In the genomic region with DNA sequence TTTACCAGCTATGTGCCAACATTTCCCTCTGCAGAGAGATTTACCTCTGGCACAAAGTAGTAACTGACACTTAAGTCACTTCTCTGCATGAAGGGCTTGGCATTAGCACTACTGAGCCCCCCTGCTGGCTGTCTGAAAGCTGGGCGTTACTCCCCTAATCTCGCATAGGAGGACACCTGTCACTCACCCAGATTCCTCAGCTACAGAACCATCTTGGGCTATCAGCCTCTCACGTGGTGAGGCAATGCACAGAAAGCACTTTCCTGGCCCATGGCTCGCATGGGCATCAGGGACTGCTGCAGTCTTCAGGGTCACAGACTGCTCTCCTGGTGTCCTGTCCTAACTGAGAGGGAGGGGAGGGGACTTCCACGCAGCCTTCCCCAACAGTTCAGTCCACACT, we compare ENCODE assay signal across 15 cellular contexts. TPM values are rescaled to one million over a fixed set of nuclear protein-coding genes. Genes with fewer than 3 reads are reported as not detected.
A peak's percentile ranks its signal among the peaks of the same experiment; 100 is the strongest.
DNase-seq lines count a peak whose midpoint lies in the region; ATAC-seq and TF ChIP-seq lines count a peak whose summit lies in the region.
"Had no signal": no experiment of that assay in that cellular context is flagged by ENCODE, and none has a peak within 500 bp of the region (broad histone marks: within the 10 kb centered on the region; RNA-seq: fewer than 3 reads in every experiment).

No MANE protein-coding gene starts in this region.

- H3K9ac ChIP-seq in OCI-LY3 (ENCODE audit: low read length): no peak overlapping the region

- no peak for ATAC-seq in CD4-positive, CD25-positive, alpha-beta regulatory T cell (ENCODE audit: low read depth in 2 of 2)
- ATAC-seq in left colon: no peak
- ATAC-seq: esophagus mucosa had no signal

- no peaks in the 10 kb centered on the region for H3K9me3 ChIP-seq in A673 (ENCODE audit: low read depth, low read length, poor library complexity, severe bottlenecking)
- no peaks in the 10 kb centered on the region for H3K9me3 ChIP-seq in CD4-positive, CD25-positive, alpha-beta regulatory T cell (ENCODE audit: control insufficient read depth in 2 of 2, low read length in 2 of 2)
- no peaks in the 10 kb centered on the region for H3K9me3 ChIP-seq in OCI-LY3 (ENCODE audit: insufficient read depth, low read length)
- H3K9me3 ChIP-seq: neutrophil had no signal

- H2AFZ ChIP-seq in OCI-LY3 (ENCODE audit: low read depth, low read length): no peak overlapping the region

- H3K4me1 ChIP-seq in A673 (ENCODE audit: insufficient read depth, low read length, poor library complexity, severe bottlenecking): peaks cover 34% of the 10 kb centered on the region
- H3K4me1 ChIP-seq in CD4-positive, CD25-positive, alpha-beta regulatory T cell (ENCODE audit: control insufficient read depth, insufficient read depth, low read length, poor library complexity, severe bottlenecking): peaks cover 18% of the 10 kb centered on the region
- H3K4me1 ChIP-seq in OCI-LY3 (ENCODE audit: low read length): peaks cover 48% of the 10 kb centered on the region

- H3K79me2 ChIP-seq in OCI-LY3 (ENCODE audit: low read length): no peaks in the 10 kb centered on the region

- no peak overlapping the region for H3K27ac ChIP-seq in A673 (ENCODE audit: low read depth, low read length, poor library complexity, severe bottlenecking)
- H3K27ac ChIP-seq in CD4-positive, CD25-positive, alpha-beta regulatory T cell (ENCODE audit: insufficient read depth, low read length, poor library complexity, severe bottlenecking): no peak overlapping the region
- H3K27ac ChIP-seq in OCI-LY3 (ENCODE audit: low read length): no peak overlapping the region
- H3K27ac ChIP-seq: heart right ventricle, neutrophil had no signal

- no peak overlapping the region for H3K4me3 Mint-ChIP-seq in CD4-positive, CD25-positive, alpha-beta regulatory T cell

- H3K4me1 Mint-ChIP-seq in CD4-positive, CD25-positive, alpha-beta regulatory T cell: peaks cover 14 to 49% (median 33%) of the 10 kb centered on the region in 4 donors

- peak overlapping the region in 2 of 3 donors; percentile 83 to 87 for H3K27ac Mint-ChIP-seq in CD4-positive, CD25-positive, alpha-beta regulatory T cell

- peaks cover 9% of the 10 kb centered on the region for H3K36me3 ChIP-seq in A673 (ENCODE audit: insufficient read depth, low read length, poor library complexity, severe bottlenecking)
- H3K36me3 ChIP-seq in CD4-positive, CD25-positive, alpha-beta regulatory T cell (ENCODE audit: control insufficient read depth, insufficient read depth, low read length): no peaks in the 10 kb centered on the region
- H3K36me3 ChIP-seq in OCI-LY3 (replicated peaks; ENCODE audit: low read depth, low read length): no peaks in the 10 kb centered on the region
- H3K36me3 ChIP-seq: heart right ventricle, neutrophil had no signal

- DNase-seq in A673 (ENCODE audit: low spot score) (peak; percentile 62), epithelial cell of proximal tubule (ENCODE audit: low read depth) (no peak), SW480 (ENCODE audit: low spot score) (no peak), left colon (no peak), nucleus accumbens (lab: John Stamatoyannopoulos, UW) (no peak), SW 1271 (lab: John Stamatoyannopoulos, UW) (no peak)
- DNase-seq in CD4-positive, CD25-positive, alpha-beta regulatory T cell: no peak
- DNase-seq: amniotic stem cell, heart right ventricle, NCI-H2171, substantia nigra had no signal

- no peaks in the 10 kb centered on the region for H3K27me3 ChIP-seq in A673 (replicated peaks; ENCODE audit: insufficient read depth, low read depth, low read length, poor library complexity)
- no peaks in the 10 kb centered on the region for H3K27me3 ChIP-seq in CD4-positive, CD25-positive, alpha-beta regulatory T cell (ENCODE audit: control insufficient read depth, insufficient read depth, low read length)
- H3K27me3 ChIP-seq in OCI-LY3 (ENCODE audit: low read depth, low read length): no peaks in the 10 kb centered on the region
- H3K27me3 ChIP-seq: neutrophil had no signal

- TF ChIP-seq CTCF in A673 (conservative IDR thresholded peaks at IDR 0.05; ENCODE audit: low read depth, low read length) (no peak), OCI-LY3 (IDR thresholded peaks at IDR 0.05; ENCODE audit: low read depth, low read length) (no peak), epithelial cell of proximal tubule (conservative IDR thresholded peaks at IDR 0.05; ENCODE audit: low read depth, low read length) (peak; percentile 8)

- intact Hi-C loops in A673 (cut with micrococcal nuclease; ENCODE audit: unreplicated experiment) (no loop called here), left colon (cut with DNase I, micrococcal nuclease) (no loop called here)

- no peaks in the 10 kb centered on the region for H3K36me3 Mint-ChIP-seq in CD4-positive, CD25-positive, alpha-beta regulatory T cell

- H4K20me1 ChIP-seq in OCI-LY3 (ENCODE audit: insufficient read depth, low read length): no peaks in the 10 kb centered on the region

- no TSS peak for BruUV-seq in A673 (replicated peaks; lab: Mats Ljungman, UMichigan)

- peaks cover 5% of the 10 kb centered on the region for H3K27me3 Mint-ChIP-seq in CD4-positive, CD25-positive, alpha-beta regulatory T cell

- POLR2A ChIA-PET in A673 (lab: Charles Lee; ENCODE audit: low non-redundant PET): no interaction called here

- H3K4me3 ChIP-seq in A673 (ENCODE audit: low read depth, low read length, poor library complexity, severe bottlenecking): no peak overlapping the region
- no peak overlapping the region for H3K4me3 ChIP-seq in CD4-positive, CD25-positive, alpha-beta regulatory T cell (ENCODE audit: low read depth, low read length)
- no peak overlapping the region for H3K4me3 ChIP-seq in OCI-LY3 (ENCODE audit: low read length)
- H3K4me3 ChIP-seq in epithelial cell of proximal tubule (ENCODE audit: low read depth, low read length): no peak overlapping the region
- H3K4me3 ChIP-seq: heart right ventricle, lung had no signal

- H3K9me3 Mint-ChIP-seq in CD4-positive, CD25-positive, alpha-beta regulatory T cell: peaks cover 0 to 2% (median 0%) of the 10 kb centered on the region in 7 donors

- CTCF ChIA-PET in A673 (lab: Charles Lee): no interaction called here

- peak overlapping the region; percentile 3; the same call in 1 of the 2 replicates for H3K4me2 ChIP-seq in OCI-LY3 (ENCODE audit: low read length)

RNA-seq across cellular contexts. Expression of a gene that starts 12.0 kb away (rescaled TPM):
- total RNA-seq in A673 (2021) (331 and 380 TPM in 2 replicates), epithelial cell of proximal tubule (40.4 and 57.7 TPM in 2 replicates), left colon (10 to 100 TPM in 1 of 2 donors, 1 to 10 TPM in 1; 8.8 to 24.8 TPM)
- total RNA-seq in CD4-positive, CD25-positive, alpha-beta regulatory T cell: 1.5 TPM
- polyA plus RNA-seq in CD4-positive, CD25-positive, alpha-beta regulatory T cell: 1 to 10 TPM in 3 of 4 donors, under 1 TPM in 1; 0.85 to 1.8 (median 1.5) TPM
